18 cellular contexts compared by ENCODE assay signal in the genomic region with DNA sequence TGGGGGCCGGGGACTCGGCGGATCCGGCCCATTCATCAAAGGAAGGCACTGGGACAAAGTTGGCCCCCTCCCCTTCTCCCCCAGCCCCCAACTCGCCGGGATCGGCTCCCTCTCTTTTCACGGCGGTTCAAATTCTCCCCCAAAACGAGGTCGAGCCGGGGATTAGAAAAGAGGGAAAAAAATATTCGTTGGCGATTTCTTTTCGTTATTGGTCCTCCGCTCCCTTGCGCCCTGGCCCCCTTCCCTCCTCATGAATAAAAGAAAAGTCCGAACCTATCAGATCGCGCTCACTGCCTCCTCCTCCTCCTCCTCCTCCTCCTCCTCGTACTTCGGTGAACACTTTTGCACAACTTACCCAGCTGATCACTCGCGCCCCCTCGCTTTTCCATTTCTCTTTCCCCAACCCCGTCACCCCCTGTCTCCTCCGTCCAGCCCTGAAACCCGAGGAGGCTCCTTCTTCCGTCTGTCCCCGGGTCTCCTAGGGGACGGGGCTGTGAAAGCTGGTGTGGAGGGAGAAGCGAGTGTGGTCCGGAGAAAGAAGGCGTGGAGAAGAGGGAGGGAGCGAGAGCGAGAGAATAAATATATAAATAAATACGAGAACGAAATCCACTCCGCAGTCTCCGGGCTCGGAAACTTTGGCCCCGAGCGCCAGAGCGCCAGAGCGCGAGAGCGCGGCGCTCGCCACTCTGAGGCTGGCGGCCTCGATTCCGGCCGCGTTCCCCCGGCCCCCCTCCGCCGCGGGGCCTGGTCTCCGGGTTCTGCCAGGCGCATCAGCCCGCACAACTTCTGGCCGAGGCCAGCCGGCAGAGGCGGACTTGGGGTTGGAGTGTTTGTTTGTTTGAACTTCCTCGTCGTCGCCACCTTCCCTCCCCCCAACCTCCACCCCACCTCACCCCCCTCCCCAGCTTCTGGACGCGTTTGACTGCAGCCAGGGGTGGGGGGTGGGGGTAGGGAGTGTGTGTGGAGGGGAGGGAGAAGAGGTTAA. TPM values are rescaled to one million over a fixed set of nuclear protein-coding genes. Genes with fewer than 3 reads are reported as not detected.
DNase-seq lines count a peak whose midpoint lies in the region; ATAC-seq, FAIRE-seq and TF ChIP-seq lines count a peak whose summit lies in the region.
"Had no signal": no experiment of that assay in that cellular context is flagged by ENCODE, and none has a peak within 500 bp of the region (broad histone marks: within the 10 kb centered on the region; RNA-seq: fewer than 3 reads in every experiment).

A gene (plus strand): TSS at position 336 of the 985 bp plus-strand sequence. CDS start 758 bp downstream, outside the sequence.

- H3K4me2 ChIP-seq in SK-N-SH (no peak within 1 kb of the TSS), trophoblast cell (ENCODE audit: low read length) (peak within 1 kb of the TSS; percentile 45)

- H3K4me1 ChIP-seq in SK-N-SH (ENCODE audit: control insufficient read depth in 1 of 2, insufficient read depth in 2 of 2, low read depth in 1 of 2, low read length in 1 of 2) (no peaks in the 10 kb centered on the region), trophoblast cell (ENCODE audit: control insufficient read depth in 1 of 2, insufficient read depth in 2 of 2, low read length in 2 of 2) (peaks cover 0 to 2% of the 10 kb centered on the region in 2 experiments)
- H3K4me1 ChIP-seq: SJCRH30 had no signal

- H3K9me3 Mint-ChIP-seq in glutamatergic neuron (ENCODE audit: unreplicated experiment), result peaks cover 17% of the 10 kb centered on the region
- H3K9me3 Mint-ChIP-seq: activated naive CD4-positive, alpha-beta T cell treated with anti-CD3 and anti-CD28 coated beads for 36 hours; dendritic cell treated with granulocyte-macrophage colony-stimulating factor and Interleukin-4, amounts not matched to agents 40 ng/mL and 50 ng/mL, for 4 days had no signal

- peaks cover 20% of the 10 kb centered on the region for H3K4me1 Mint-ChIP-seq in glutamatergic neuron (ENCODE audit: low read depth, unreplicated experiment)

- no peak within 1 kb of the TSS for H3K14ac ChIP-seq in trophoblast cell (ENCODE audit: low read length)

- H3K23ac ChIP-seq in trophoblast cell (ENCODE audit: low read length), result no peak within 1 kb of the TSS

- H3K79me2 ChIP-seq in SK-N-SH (ENCODE audit: insufficient read depth) (no peaks in the 10 kb centered on the region), trophoblast cell (ENCODE audit: control insufficient read depth, insufficient read depth, low read length, poor library complexity) (no peaks in the 10 kb centered on the region)

- H2BK5ac ChIP-seq in trophoblast cell (ENCODE audit: low read depth, low read length, poor library complexity), result no peak within 1 kb of the TSS

- no peak within 1 kb of the TSS for H3K9ac ChIP-seq in SK-N-SH
- no peak within 1 kb of the TSS for H3K9ac ChIP-seq in trophoblast cell (ENCODE audit: low read length)

- no peaks in the 10 kb centered on the region for H4K20me1 ChIP-seq in SK-N-SH (ENCODE audit: insufficient read depth)

- H4K12ac ChIP-seq in trophoblast cell (ENCODE audit: low read depth, low read length), result no peak within 1 kb of the TSS

- no peak within 1 kb of the TSS for H3K27ac Mint-ChIP-seq in glutamatergic neuron (ENCODE audit: unreplicated experiment)
- H3K27ac Mint-ChIP-seq: activated naive CD4-positive, alpha-beta T cell treated with anti-CD3 and anti-CD28 coated beads for 36 hours; dendritic cell treated with granulocyte-macrophage colony-stimulating factor and Interleukin-4, amounts not matched to agents 40 ng/mL and 50 ng/mL, for 4 days had no signal

- CTCF ChIA-PET in SK-N-SH (lab: Yijun Ruan, JAX), result interaction anchor here (0.7 to 5.1 kb wide), 2 partner anchors 33 to 245 kb away, joined by 4 to 23 read pairs; no protein-coding TSS in a partner anchor

- H3K27ac ChIP-seq in SK-N-SH (ENCODE audit: low read depth in 2 of 2, low read length in 1 of 2), result no peak within 1 kb of the TSS
- no peak within 1 kb of the TSS for H3K27ac ChIP-seq in trophoblast cell (ENCODE audit: low read depth, low read length)
- H3K27ac ChIP-seq in WERI-Rb-1, result no peak within 1 kb of the TSS
- H3K27ac ChIP-seq: SJCRH30, transverse colon had no signal

- H4K91ac ChIP-seq in trophoblast cell (ENCODE audit: low read depth, low read length), result no peak within 1 kb of the TSS

- peaks cover 5% of the 10 kb centered on the region for H3K36me3 Mint-ChIP-seq in glutamatergic neuron (ENCODE audit: unreplicated experiment)

- no peak within 1 kb of the TSS for H2BK12ac ChIP-seq in trophoblast cell (ENCODE audit: low read length)

- H3K27me3 ChIP-seq in SK-N-SH (ENCODE audit: insufficient read depth), result peaks cover 76% of the 10 kb centered on the region
- H3K27me3 ChIP-seq in H7 (ENCODE audit: control insufficient read depth, insufficient read depth, low read length), result peaks cover 93% of the 10 kb centered on the region
- H3K27me3 ChIP-seq in trophoblast cell (ENCODE audit: insufficient read depth, low read length), result peaks cover 80% of the 10 kb centered on the region
- peaks cover 92% of the 10 kb centered on the region for H3K27me3 ChIP-seq in WERI-Rb-1 (ENCODE audit: insufficient read depth, low read depth, severe bottlenecking)

- H2AFZ ChIP-seq in SK-N-SH (ENCODE audit: low read depth) (no peak within 1 kb of the TSS), trophoblast cell (ENCODE audit: insufficient read depth, low read length, poor library complexity) (no peak within 1 kb of the TSS)

- no peak for FAIRE-seq in RCC 7860 (lab: Jason Lieb, UNC)
- FAIRE-seq: GM18507 had no signal

- no peak for TF ChIP-seq EP300 in SK-N-SH (IDR thresholded peaks at IDR 0.05; ENCODE audit: borderline replicate concordance in 1 of 2, low read depth in 1 of 2, low read length in 1 of 2)

- no peak within 1 kb of the TSS for H3K4me3 ChIP-seq in SK-N-SH (ENCODE audit: low read depth in 2 of 2, low read length in 1 of 2)
- H3K4me3 ChIP-seq in H7 (ENCODE audit: insufficient read depth, low read depth, low read length), result peak within 1 kb of the TSS; percentile 51
- no peak within 1 kb of the TSS for H3K4me3 ChIP-seq in trophoblast cell (ENCODE audit: low read depth, low read length)
- no peak within 1 kb of the TSS; the same call in 1 of the 2 replicates for H3K4me3 ChIP-seq in WERI-Rb-1 (ENCODE audit: low read depth, low read length)
- H3K4me3 ChIP-seq: SJCRH30 had no signal

- no peak for TF ChIP-seq RAD21 in SK-N-SH (IDR thresholded peaks at IDR 0.05; ENCODE audit: low read length)

- no peaks in the 10 kb centered on the region for H3K9me2 ChIP-seq in SK-N-SH

- peaks cover 66% of the 10 kb centered on the region for H3K27me3 Mint-ChIP-seq in glutamatergic neuron (ENCODE audit: unreplicated experiment)

- H2AK5ac ChIP-seq in trophoblast cell (ENCODE audit: low read length), result no peak within 1 kb of the TSS

- ATAC-seq in SK-N-SH treated with all-trans-retinoic acid at 6 μM for 48 hours, result no peak; the same call in 2 of the 3 replicates

- H3K36me3 ChIP-seq in SK-N-SH (replicated peaks in 1 of 2; ENCODE audit: control insufficient read depth in 1 of 2, insufficient read depth in 2 of 2, low read length in 1 of 2), result no peaks in the 10 kb centered on the region
- H3K36me3 ChIP-seq in H7 (replicated peaks; ENCODE audit: control insufficient read depth, insufficient read depth, low read length), result no peaks in the 10 kb centered on the region
- no peaks in the 10 kb centered on the region for H3K36me3 ChIP-seq in trophoblast cell (ENCODE audit: control insufficient read depth in 1 of 2, insufficient read depth in 2 of 2, low read length in 2 of 2)
- H3K36me3 ChIP-seq in WERI-Rb-1, result no peaks in the 10 kb centered on the region
- H3K36me3 ChIP-seq: SJCRH30, transverse colon had no signal

- no peak within 1 kb of the TSS for H4K8ac ChIP-seq in trophoblast cell (ENCODE audit: low read depth, low read length)

- no peak within 1 kb of the TSS for H3K18ac ChIP-seq in trophoblast cell (ENCODE audit: low read length)

- no peaks in the 10 kb centered on the region for H3K79me1 ChIP-seq in trophoblast cell (ENCODE audit: low read length)

- POLR2A ChIA-PET in SK-N-SH (lab: Yijun Ruan, JAX), result no interaction called here

- DNase-seq in SK-N-SH (peak; percentile 68), H7 (peak; percentile 93), glutamatergic neuron (no peak), trophoblast cell (no peak), RCC 7860 (ENCODE audit: low spot score) (no peak), NCI-H446 (lab: John Stamatoyannopoulos, UW) (no peak), WERI-Rb-1 (no peak)
- DNase-seq: activated naive CD4-positive, alpha-beta T cell treated with anti-CD3 and anti-CD28 coated beads for 36 hours; EL; foreskin melanocyte; NCI-H774; SJCRH30; transverse colon had no signal

- H3K4ac ChIP-seq in trophoblast cell (ENCODE audit: low read depth, low read length), result no peak within 1 kb of the TSS

- no peak for TF ChIP-seq CTCF in SK-N-SH (IDR thresholded peaks at IDR 0.05)
- TF ChIP-seq CTCF in glutamatergic neuron (IDR thresholded peaks at IDR 0.05; ENCODE audit: partially characterized antibody, unreplicated experiment), result no peak
- no peak for TF ChIP-seq CTCF in WERI-Rb-1 (IDR thresholded peaks at IDR 0.05; ENCODE audit: low read depth, low read length)

- WGBS in SK-N-SH (ENCODE audit: low lambda C conversion rate), result 12% methylated on average over 49 of the region's 70 CpGs
- WGBS in trophoblast cell (ENCODE audit: extremely low coverage, insufficient coverage, insufficient read length), result no CpG with 5 or more reads among the region's 70 CpGs

- H3K4me3 Mint-ChIP-seq in glutamatergic neuron (ENCODE audit: unreplicated experiment), result peak within 1 kb of the TSS; percentile 87
- H3K4me3 Mint-ChIP-seq: activated naive CD4-positive, alpha-beta T cell treated with anti-CD3 and anti-CD28 coated beads for 36 hours; dendritic cell treated with granulocyte-macrophage colony-stimulating factor and Interleukin-4, amounts not matched to agents 40 ng/mL and 50 ng/mL, for 4 days had no signal

- no peaks in the 10 kb centered on the region for H3K9me3 ChIP-seq in SK-N-SH
- H3K9me3 ChIP-seq in trophoblast cell (ENCODE audit: insufficient read depth, low read depth, low read length), result peaks cover 7% of the 10 kb centered on the region
- H3K9me3 ChIP-seq in WERI-Rb-1 (ENCODE audit: severe bottlenecking), result no peaks in the 10 kb centered on the region
- H3K9me3 ChIP-seq: SJCRH30, transverse colon had no signal

- no peak within 1 kb of the TSS for H2BK120ac ChIP-seq in trophoblast cell (ENCODE audit: insufficient read depth, low read length, poor library complexity)

- H3F3A ChIP-seq in SK-N-SH (replicated peaks; ENCODE audit: insufficient read depth), result no peaks in the 10 kb centered on the region

TF ChIP-seq in SK-N-SH, 30 proteins besides CTCF, POLR2A, EP300 and RAD21 (continues in another document):
- no peak for TF ChIP-seq RXRA (IDR thresholded peaks at IDR 0.05; ENCODE audit: borderline replicate concordance, low read depth)

RNA-seq across cellular contexts. Expression of the gene that starts here (rescaled TPM):
- polyA plus RNA-seq in SK-N-SH (2012; rRNA removed), result not detected in 2 replicates
- polyA plus RNA-seq in SK-N-SH (2012; cell fraction: cytosol; rRNA removed), result not detected in 2 replicates
- polyA plus RNA-seq in SK-N-SH (2012; cell fraction: nucleus; rRNA removed), result not detected in 2 replicates
- total RNA-seq in H7 (2014; rRNA removed; shearing (Covaris generic)), result 0.30 and 1.6 TPM in 2 replicates
- total RNA-seq in glutamatergic neuron (ENCODE audit: unreplicated experiment), result 0.07 TPM
- 0.01 TPM in 1 of 2 replicates, not detected in the other for polyA plus RNA-seq in trophoblast cell (2013)
- total RNA-seq: activated naive CD4-positive, alpha-beta T cell treated with anti-CD3 and anti-CD28 coated beads for 36 hours; lung microvascular endothelial cell; renal cortical epithelial cell; transverse colon had no signal

Comparison
In these comparisons a context has a peak if more than half of its experiments do, and no peak if none do; other contexts are left out.
1. Peak in DNase-seq in SK-N-SH; RNA of the gene not detected or under 1 TPM.